19 cellular contexts compared by ENCODE assay signal in the genomic region with DNA sequence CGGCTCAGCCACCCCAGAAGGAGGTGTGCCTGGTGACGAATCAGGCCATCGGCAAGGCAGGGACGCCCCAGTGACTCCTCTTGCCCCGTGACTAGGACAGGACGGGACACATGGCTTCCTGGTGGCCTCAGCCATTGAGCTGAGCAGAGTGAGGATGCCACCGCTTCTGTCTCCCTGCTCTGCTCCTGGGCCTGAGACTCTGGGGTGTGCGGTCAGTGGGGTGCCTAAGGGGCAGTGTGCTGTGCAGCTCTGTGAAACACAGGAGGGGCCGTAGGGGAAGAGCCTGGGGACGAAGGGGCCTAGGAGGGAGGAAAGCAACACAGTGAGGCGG. TPM values are rescaled to one million over a fixed set of nuclear protein-coding genes. Genes with fewer than 3 reads are reported as not detected.
"Had no signal": no experiment of that assay in that cellular context is flagged by ENCODE, and none has a peak within 500 bp of the region (broad histone marks: within the 10 kb centered on the region; RNA-seq: fewer than 3 reads in every experiment).

No MANE protein-coding gene starts in this region.

- H3K36me3 Mint-ChIP-seq: activated naive CD8-positive, alpha-beta T cell had no signal

- H3K4me3 Mint-ChIP-seq: activated CD4-positive, alpha-beta T cell treated with anti-CD3 and anti-CD28 coated beads, Interleukin-2, amount 10 ng/mL, durations not matched to agents 7 days and 5 days; activated naive CD8-positive, alpha-beta T cell; activated T-cell treated with anti-CD3 and anti-CD28 coated beads, Interleukin-2, amount 50 U/mL, for 72 hours; effector memory CD8-positive, alpha-beta T cell; stimulated activated naive CD8-positive, alpha-beta T cell treated with anti-CD3 and anti-CD28 coated beads, Interleukin-15, Interleukin-2, amounts not matched to agents 100 ng/mL and 50 ng/mL, for 24 hours; T-helper 2 cell treated with Interferon-gamma antibody and Interleukin-4, amounts not matched to agents 5 μg/mL and 100 μg/mL, for 36 hours had no signal

- H3K27me3 Mint-ChIP-seq: activated CD4-positive, alpha-beta T cell treated with anti-CD3 and anti-CD28 coated beads, Interleukin-2, amount 10 ng/mL, durations not matched to agents 7 days and 5 days; activated naive CD8-positive, alpha-beta T cell had no signal

- ATAC-seq: activated T-cell treated with anti-CD3 and anti-CD28 coated beads, Interleukin-2, amount 50 U/mL, for 72 hours; effector memory CD8-positive, alpha-beta T cell; pancreas had no signal

- DNase-seq: activated CD4-positive, alpha-beta T cell treated with anti-CD3 and anti-CD28 coated beads, Interleukin-2, amount 10 ng/mL, durations not matched to agents 7 days and 5 days; activated CD4-positive, CD25-positive, alpha-beta regulatory T cell; activated CD8-positive, alpha-beta memory T cell treated with anti-CD3 and anti-CD28 coated beads, Interleukin-2, amount 50 U/mL, for 48 hours; activated gamma-delta T cell; activated T-cell treated with anti-CD3 and anti-CD28 coated beads, Interleukin-2, amount 50 U/mL, for 72 hours; amygdala; cerebellar nuclear complex; dermis blood vessel endothelial cell; effector memory CD8-positive, alpha-beta T cell; foreskin melanocyte; kidney glomerular epithelial cell; mesendoderm; stimulated activated CD4-positive, alpha-beta T cell treated with anti-CD3 and anti-CD28 coated beads, Interleukin-4, amount 100 ng/mL, for 4 hours; stimulated activated CD8-positive, alpha-beta memory T cell treated with anti-CD3 and anti-CD28 coated beads, Interleukin-4, amount 100 ng/mL, for 48 hours; SW 1271 had no signal

- H3K4me1 Mint-ChIP-seq: activated CD4-positive, alpha-beta T cell treated with anti-CD3 and anti-CD28 coated beads, Interleukin-2, amount 10 ng/mL, durations not matched to agents 7 days and 5 days had no signal

- H3K27me3 ChIP-seq: pancreas had no signal

- H3K4me1 ChIP-seq: pancreas had no signal

- H3K9me3 ChIP-seq: pancreas had no signal

- H3K27ac ChIP-seq: pancreas had no signal

- H3K36me3 ChIP-seq: pancreas had no signal

- H3K27ac Mint-ChIP-seq: activated CD4-positive, alpha-beta T cell treated with anti-CD3 and anti-CD28 coated beads, Interleukin-2, amount 10 ng/mL, durations not matched to agents 7 days and 5 days; activated naive CD8-positive, alpha-beta T cell; activated T-cell treated with anti-CD3 and anti-CD28 coated beads, Interleukin-2, amount 50 U/mL, for 72 hours; effector memory CD8-positive, alpha-beta T cell; stimulated activated naive CD8-positive, alpha-beta T cell treated with anti-CD3 and anti-CD28 coated beads, Interleukin-15, Interleukin-2, amounts not matched to agents 100 ng/mL and 50 ng/mL, for 24 hours; T-helper 2 cell treated with Interferon-gamma antibody and Interleukin-4, amounts not matched to agents 5 μg/mL and 100 μg/mL, for 36 hours had no signal

- H3K9me3 Mint-ChIP-seq: activated CD4-positive, alpha-beta T cell treated with anti-CD3 and anti-CD28 coated beads, Interleukin-2, amount 10 ng/mL, durations not matched to agents 7 days and 5 days; activated T-cell treated with anti-CD3 and anti-CD28 coated beads, Interleukin-2, amount 50 U/mL, for 72 hours; effector memory CD8-positive, alpha-beta T cell; stimulated activated naive CD8-positive, alpha-beta T cell treated with anti-CD3 and anti-CD28 coated beads, Interleukin-15, Interleukin-2, amounts not matched to agents 100 ng/mL and 50 ng/mL, for 24 hours; T-helper 2 cell treated with Interferon-gamma antibody and Interleukin-4, amounts not matched to agents 5 μg/mL and 100 μg/mL, for 36 hours had no signal

- H3K4me3 ChIP-seq: pancreas had no signal

RNA-seq across cellular contexts. Expression of a gene that starts 24.3 kb away (rescaled TPM):
- total RNA-seq: activated CD4-positive, alpha-beta T cell treated with anti-CD3 and anti-CD28 coated beads, Interleukin-2, amount 10 ng/mL, durations not matched to agents 7 days and 5 days; activated T-cell treated with anti-CD3 and anti-CD28 coated beads, Interleukin-2, amount 50 U/mL, for 72 hours had no signal
